Comparison of ENCODE assay signal across 25 cellular contexts in genomic region chr12:63498239-63498638, GRCh38.
"Had no signal": no experiment of that assay in that cellular context is flagged by ENCODE, and none has a peak within 500 bp of the region (broad histone marks: within the 10 kb centered on the region; RNA-seq: fewer than 3 reads in every experiment).

No MANE protein-coding gene starts in this region.

- H3K27me3 ChIP-seq: neural progenitor cell, ovary, right lobe of liver, sigmoid colon, thyroid gland, tibial nerve, upper lobe of right lung, uterus had no signal

- H3K27ac ChIP-seq: neural progenitor cell, ovary, parathyroid adenoma, psoas muscle, right lobe of liver, sigmoid colon, stomach, thoracic aorta, thyroid gland, tibial nerve, upper lobe of right lung, uterus had no signal

- H3K4me1 ChIP-seq: neural progenitor cell, parathyroid adenoma, psoas muscle, right lobe of liver, sigmoid colon, thyroid gland, tibial nerve, upper lobe of right lung, uterus had no signal

- H3K9me3 ChIP-seq: ovary, psoas muscle, right lobe of liver, thoracic aorta, thyroid gland, upper lobe of right lung, uterus had no signal

- H3K79me2 ChIP-seq: parathyroid adenoma had no signal

- FAIRE-seq: small intestine had no signal

- H3K4me2 ChIP-seq: neural progenitor cell had no signal

- DNase-seq: natural killer cell; occipital lobe; ovary; posterior cingulate gyrus; psoas muscle; right cardiac atrium; right lobe of liver; sigmoid colon; small intestine; stimulated activated CD4-positive, alpha-beta T cell treated with anti-CD3 and anti-CD28 coated beads, Interleukin-15, amount 100 ng/mL, for 24 hours; stimulated activated CD4-positive, alpha-beta T cell treated with anti-CD3 and anti-CD28 coated beads, Interleukin-2, amount 100 ng/mL, for 24 hours; stimulated activated CD4-positive, alpha-beta T cell treated with anti-CD3 and anti-CD28 coated beads, Interleukin-2, amount 100 ng/mL, for 48 hours; stimulated activated CD4-positive, alpha-beta T cell treated with anti-CD3 and anti-CD28 coated beads, Interleukin-4, amount 100 ng/mL, for 24 hours; stimulated activated naive B cell treated with anti-CD40 and anti-IgM and Interleukin-4, amounts not matched to agents 10 μg/mL and 1 μg/mL and 100 μg/mL, for 72 hours; stimulated activated naive CD4-positive, alpha-beta T cell treated with Interleukin-2 at 50 U/mL for 16 hours; stomach; thyroid gland; trophoblast cell; upper lobe of right lung; uterus had no signal

- H3K36me3 ChIP-seq: neural progenitor cell, ovary, right lobe of liver, sigmoid colon, stomach, thoracic aorta, thyroid gland, tibial nerve, upper lobe of right lung, uterus had no signal

- H3K4me3 ChIP-seq: neural progenitor cell, ovary, psoas muscle, right lobe of liver, sigmoid colon, stomach, thoracic aorta, thyroid gland, tibial nerve, upper lobe of right lung, uterus had no signal

- H3K9ac ChIP-seq: neural progenitor cell, parathyroid adenoma had no signal

- H2AFZ ChIP-seq: neural progenitor cell, parathyroid adenoma had no signal

- ATAC-seq: natural killer cell; psoas muscle; right cardiac atrium; right lobe of liver; stimulated activated effector memory CD8-positive, alpha-beta T cell treated with anti-CD3 and anti-CD28 coated beads, Interleukin-12 subunit alpha, Interleukin-12 subunit beta, amount 100 ng/mL, for 72 hours; stimulated activated naive B cell treated with anti-CD40 and anti-IgM and Interleukin-4, amounts not matched to agents 10 μg/mL and 1 μg/mL and 100 μg/mL, for 72 hours; upper lobe of right lung had no signal
